Comparison of ENCODE assay signal across 1 cellular context in genomic region chr22:43392385-43392989, GRCh38.
TF ChIP-seq lines count a peak whose summit lies in the region.

No MANE protein-coding gene starts in this region.

TF ChIP-seq in H1, 55 proteins besides CTCF, POLR2A, EP300 and RAD21:
- TF ChIP-seq, protein P1, sequence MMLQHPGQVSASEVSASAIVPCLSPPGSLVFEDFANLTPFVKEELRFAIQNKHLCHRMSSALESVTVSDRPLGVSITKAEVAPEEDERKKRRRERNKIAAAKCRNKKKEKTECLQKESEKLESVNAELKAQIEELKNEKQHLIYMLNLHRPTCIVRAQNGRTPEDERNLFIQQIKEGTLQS (IDR thresholded peaks at IDR 0.05; ENCODE audit: insufficient read depth, low read depth, low read length) = no peak
- TF ChIP-seq CBX5 (IDR thresholded peaks at IDR 0.05; ENCODE audit: low read depth, low read length) = no peak
- no peak for TF ChIP-seq SIRT6 (IDR thresholded peaks at IDR 0.05; ENCODE audit: low read length)
- no peak for TF ChIP-seq SRF (IDR thresholded peaks at IDR 0.05; ENCODE audit: low read depth, low read length)
- no peak for TF ChIP-seq CREB1 (IDR thresholded peaks at IDR 0.05)
- no peak for TF ChIP-seq SIX5 (IDR thresholded peaks at IDR 0.05; ENCODE audit: low read depth, low read length)
- no peak for TF ChIP-seq KDM5A (IDR thresholded peaks at IDR 0.05; ENCODE audit: low read length)
- TF ChIP-seq TCF12 (IDR thresholded peaks at IDR 0.05; ENCODE audit: low read depth, low read length) = no peak
- TF ChIP-seq, protein P2, sequence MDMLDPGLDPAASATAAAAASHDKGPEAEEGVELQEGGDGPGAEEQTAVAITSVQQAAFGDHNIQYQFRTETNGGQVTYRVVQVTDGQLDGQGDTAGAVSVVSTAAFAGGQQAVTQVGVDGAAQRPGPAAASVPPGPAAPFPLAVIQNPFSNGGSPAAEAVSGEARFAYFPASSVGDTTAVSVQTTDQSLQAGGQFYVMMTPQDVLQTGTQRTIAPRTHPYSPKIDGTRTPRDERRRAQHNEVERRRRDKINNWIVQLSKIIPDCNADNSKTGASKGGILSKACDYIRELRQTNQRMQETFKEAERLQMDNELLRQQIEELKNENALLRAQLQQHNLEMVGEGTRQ (IDR thresholded peaks at IDR 0.05; ENCODE audit: low read length) = no peak
- TF ChIP-seq ZNF274 (IDR thresholded peaks at IDR 0.05; ENCODE audit: borderline replicate concordance, extremely low read depth, low read length) = no peak
